In the genomic region with DNA sequence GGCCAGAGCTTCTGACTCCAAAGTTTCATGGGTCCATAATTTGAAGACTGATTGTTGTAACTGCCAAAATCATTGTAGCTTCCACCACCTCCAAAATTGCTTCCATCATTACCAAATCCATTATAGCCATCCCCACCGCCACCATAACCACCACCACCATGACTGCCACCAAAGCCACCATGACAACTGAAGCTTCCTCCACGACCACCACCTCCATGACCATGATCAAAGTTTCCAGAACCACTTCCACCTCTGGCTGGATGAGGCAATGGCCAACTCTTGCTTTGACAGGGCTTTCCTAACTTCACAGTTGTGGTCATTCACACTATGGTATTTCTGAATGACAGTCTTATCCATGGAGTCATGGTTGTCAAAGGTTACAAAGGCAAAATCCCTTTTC, we compare ENCODE assay signal across 1 cellular context. TPM values are rescaled to one million over a fixed set of nuclear protein-coding genes. Genes with fewer than 3 reads are reported as not detected.
"Had no signal": no experiment of that assay in that cellular context is flagged by ENCODE, and none has a peak within 500 bp of the region (broad histone marks: within the 10 kb centered on the region; RNA-seq: fewer than 3 reads in every experiment).

No MANE protein-coding gene starts in this region.

RNA-seq across cellular contexts. Expression of a gene that starts 51.8 kb away (rescaled TPM):
- polyA plus RNA-seq: K562 had no signal
